ENCODE assay signal across 8 cellular contexts in the genomic region with DNA sequence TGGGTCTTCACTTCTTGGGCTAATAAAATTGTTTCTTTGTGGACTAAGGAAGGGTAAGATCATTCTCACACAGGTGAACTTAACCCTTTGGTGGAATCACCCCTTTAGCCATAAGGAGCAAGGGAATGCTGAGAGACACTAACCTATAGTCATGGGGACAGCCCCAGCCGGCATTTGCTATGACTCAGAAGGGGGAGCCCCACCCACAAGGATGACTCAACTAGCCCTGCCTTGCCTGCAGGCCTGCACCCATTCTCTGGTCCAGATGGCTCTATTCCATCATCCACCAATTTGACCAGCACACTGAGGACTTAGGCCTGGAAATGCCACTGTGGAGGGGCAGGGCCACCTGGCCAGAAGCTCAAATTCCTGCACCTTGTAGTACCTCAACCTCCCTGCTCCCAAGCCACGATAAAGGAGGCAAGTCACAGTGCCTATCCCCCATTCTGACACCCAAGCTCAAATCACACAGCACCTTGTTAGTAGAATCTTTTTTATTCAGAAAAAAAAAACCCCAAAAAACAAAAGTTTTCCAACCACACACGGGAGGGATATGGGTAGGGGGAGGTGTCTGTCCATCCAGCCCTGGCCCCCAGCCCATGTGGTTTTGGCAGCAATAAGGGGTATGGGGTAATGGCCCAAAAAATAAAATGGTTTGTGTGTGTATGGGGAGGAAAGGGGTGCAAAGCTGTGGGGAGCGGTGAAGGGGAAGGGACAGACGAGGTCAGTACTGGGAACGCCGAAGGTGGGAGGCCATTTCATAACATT. TPM values are rescaled to one million over a fixed set of nuclear protein-coding genes. Genes with fewer than 3 reads are reported as not detected.
A peak's percentile ranks its signal among the peaks of the same experiment; 100 is the strongest.
DNase-seq lines count a peak whose midpoint lies in the region; ATAC-seq, FAIRE-seq and TF ChIP-seq lines count a peak whose summit lies in the region.

No MANE protein-coding gene starts in this region.

- H3K9me3 ChIP-seq in A549 (no peaks in the 10 kb centered on the region), PC-3 (ENCODE audit: low read length) (no peaks in the 10 kb centered on the region), upper lobe of left lung (no peaks in the 10 kb centered on the region)

- H3F3A ChIP-seq in PC-3 (ENCODE audit: low read length, unreplicated experiment) = no peaks in the 10 kb centered on the region

- ATAC-seq in A549 = peak; percentile 13 to 30; a peak in 4 of 6 replicates
- peak; percentile 15 for ATAC-seq in GM21423 (IDR thresholded peaks at IDR 0.05; ENCODE audit: unreplicated experiment)
- peak; percentile 27 for ATAC-seq in PC-3
- ATAC-seq in upper lobe of left lung (ENCODE audit: low FRiP score in 2 of 2) = peak; percentile 44 to 49
- ATAC-seq in GM18907 (IDR thresholded peaks at IDR 0.05; ENCODE audit: unreplicated experiment) = no peak

- DNase-seq in A549 (ENCODE audit: low read depth in 1 of 2, low spot score in 1 of 2) (peak; percentile 89 to 97), PC-3 (peak; percentile 93), foreskin fibroblast (peak; percentile 93 to 97), pons (ENCODE audit: low spot score) (peak; percentile 36), upper lobe of left lung (peak in 1 of 2 donors; percentile 90)
- peak; percentile 79 for DNase-seq in activated T-helper 1 cell treated with anti-CD3 and anti-CD28 coated beads, Interleukin-12 subunit alpha, Interleukin-12 subunit beta, Interleukin-2, Interleukin-4 antibody, amounts not matched to agents 30 ng/mL and 10 ng/mL and 1 ng/mL, durations not matched to agents 14 hours and 24 hours and 36 hours (ENCODE audit: low spot score)

- H3K4me3 ChIP-seq in A549 (peak overlapping the region; percentile 98), PC-3 (ENCODE audit: low read length) (peak overlapping the region; percentile 90), foreskin fibroblast (ENCODE audit: low read depth in 1 of 2, low read length in 2 of 2) (peak overlapping the region; percentile 94 to 99), upper lobe of left lung (peak overlapping the region; percentile 1 to 100 (median 96))

- no peak for TF ChIP-seq EP300 in A549 (IDR thresholded peaks at IDR 0.05)
- TF ChIP-seq EP300 in upper lobe of left lung (IDR thresholded peaks at IDR 0.05) = no peak

- FAIRE-seq in A549 (lab: Jason Lieb, UNC) = peak; percentile 81

- H3K27ac ChIP-seq in A549 = peak overlapping the region; percentile 99
- H3K27ac ChIP-seq in PC-3 (ENCODE audit: low read length) = peak overlapping the region; percentile 74
- peak overlapping the region; percentile 97 to 100 (median 98) for H3K27ac ChIP-seq in upper lobe of left lung

- peaks cover 82% of the 10 kb centered on the region for H3K79me2 ChIP-seq in PC-3 (ENCODE audit: low read length)

- H3K4me2 ChIP-seq in A549 (peak overlapping the region; percentile 99), PC-3 (ENCODE audit: low read length) (peak overlapping the region; percentile 98)

- peaks cover 26% of the 10 kb centered on the region for H4K20me1 ChIP-seq in PC-3 (ENCODE audit: low read length)

- peaks cover 66% of the 10 kb centered on the region for H3K4me1 Mint-ChIP-seq in activated T-helper 1 cell treated with anti-CD3 and anti-CD28 coated beads, Interleukin-12 subunit alpha, Interleukin-12 subunit beta, Interleukin-2, Interleukin-4 antibody, amounts not matched to agents 30 ng/mL and 10 ng/mL and 1 ng/mL, durations not matched to agents 14 hours and 24 hours and 36 hours (ENCODE audit: low read depth)

- no peaks in the 10 kb centered on the region for H3K9me3 Mint-ChIP-seq in activated T-helper 1 cell treated with anti-CD3 and anti-CD28 coated beads, Interleukin-12 subunit alpha, Interleukin-12 subunit beta, Interleukin-2, Interleukin-4 antibody, amounts not matched to agents 30 ng/mL and 10 ng/mL and 1 ng/mL, durations not matched to agents 14 hours and 24 hours and 36 hours

- H3K36me3 Mint-ChIP-seq in activated T-helper 1 cell treated with anti-CD3 and anti-CD28 coated beads, Interleukin-12 subunit alpha, Interleukin-12 subunit beta, Interleukin-2, Interleukin-4 antibody, amounts not matched to agents 30 ng/mL and 10 ng/mL and 1 ng/mL, durations not matched to agents 14 hours and 24 hours and 36 hours (ENCODE audit: low read depth) = peaks cover 58% of the 10 kb centered on the region

- no peaks in the 10 kb centered on the region for H3K9me2 ChIP-seq in PC-3 (replicated peaks; ENCODE audit: low read length)

- BruUV-seq in PC-3 (replicated peaks; lab: Mats Ljungman, UMichigan) = no TSS peak

- H3K4me3 Mint-ChIP-seq in activated T-helper 1 cell treated with anti-CD3 and anti-CD28 coated beads, Interleukin-12 subunit alpha, Interleukin-12 subunit beta, Interleukin-2, Interleukin-4 antibody, amounts not matched to agents 30 ng/mL and 10 ng/mL and 1 ng/mL, durations not matched to agents 14 hours and 24 hours and 36 hours = peak overlapping the region; percentile 100

- peaks cover 28% of the 10 kb centered on the region for H3K36me3 ChIP-seq in PC-3 (ENCODE audit: low read depth, low read length)
- H3K36me3 ChIP-seq in upper lobe of left lung = peaks cover 10 to 48% (median 42%) of the 10 kb centered on the region in 4 donors

- H3K27me3 Mint-ChIP-seq in activated T-helper 1 cell treated with anti-CD3 and anti-CD28 coated beads, Interleukin-12 subunit alpha, Interleukin-12 subunit beta, Interleukin-2, Interleukin-4 antibody, amounts not matched to agents 30 ng/mL and 10 ng/mL and 1 ng/mL, durations not matched to agents 14 hours and 24 hours and 36 hours (ENCODE audit: insufficient read depth) = peaks cover 2% of the 10 kb centered on the region

- CTCF ChIA-PET in A549 (lab: Yijun Ruan, JAX) = interaction anchor here (0.6 to 3.7 kb wide), 4 partner anchors 17 to 88 kb away, joined by 3 to 17 read pairs (median 8); partner anchors contain the start of gene CAMTA2
- CTCF ChIA-PET in PC-3 (lab: Charles Lee) = no interaction called here

- WGBS in A549 (ENCODE audit: missing lambda C conversion rate) = 14% methylated on average over 7 of the region's 7 CpGs
- whole genome bisulfite sequencing in upper lobe of left lung, 2 donors = 36 to 39% methylated on average over 7 of the region's 7 CpGs

- TF ChIP-seq RAD21 in A549 (conservative IDR thresholded peaks at IDR 0.05 in 1 of 2, IDR thresholded peaks at IDR 0.05 in 1 of 2) = no peak

- intact Hi-C loops in PC-3 (cut with micrococcal nuclease) = no loop called here
- intact Hi-C loops in activated T-helper 1 cell treated with anti-CD3 and anti-CD28 coated beads, Interleukin-12 subunit alpha, Interleukin-12 subunit beta, Interleukin-2, Interleukin-4 antibody, amounts not matched to agents 30 ng/mL and 10 ng/mL and 1 ng/mL, durations not matched to agents 14 hours and 24 hours and 36 hours (cut with micrococcal nuclease) = loop anchor here (5.0 kb wide), 2 partner anchors 113 to 472 kb away; partner anchors contain the start of genes MINK1 and NUP88

- H3K27ac Mint-ChIP-seq in activated T-helper 1 cell treated with anti-CD3 and anti-CD28 coated beads, Interleukin-12 subunit alpha, Interleukin-12 subunit beta, Interleukin-2, Interleukin-4 antibody, amounts not matched to agents 30 ng/mL and 10 ng/mL and 1 ng/mL, durations not matched to agents 14 hours and 24 hours and 36 hours = peak overlapping the region; percentile 94

- peak overlapping the region; percentile 36; the same call in 1 of the 2 replicates for H3K9ac ChIP-seq in PC-3 (ENCODE audit: low read length)

- TF ChIP-seq POLR2A in A549 (IDR thresholded peaks at IDR 0.05; ENCODE audit: low read length) (no peak), upper lobe of left lung (IDR thresholded peaks at IDR 0.05) (peak in 1 of 4 donors; percentile 12)

- POLR2A ChIA-PET in A549 (lab: Yijun Ruan, JAX) (interaction anchor here (5.3 kb wide), 1 partner anchor 22 kb away, joined by 67 read pairs; the partner anchor contains the start of gene SPAG7), PC-3 (lab: Charles Lee; ENCODE audit: unreplicated experiment) (interaction anchor here (0.5 to 0.6 kb wide), 2 partner anchors 18 to 21 kb away, joined by 3 read pairs; no protein-coding TSS in a partner anchor)

- H3K27me3 ChIP-seq in PC-3 (ENCODE audit: low read length) (no peaks in the 10 kb centered on the region), upper lobe of left lung (no peaks in the 10 kb centered on the region)

- TF ChIP-seq CTCF in A549 (IDR thresholded peaks at IDR 0.05) (no peak), PC-3 (conservative IDR thresholded peaks at IDR 0.05; ENCODE audit: low read depth, low read length) (no peak), foreskin fibroblast (IDR thresholded peaks at IDR 0.05; ENCODE audit: low read depth, low read length) (no peak), upper lobe of left lung (IDR thresholded peaks at IDR 0.05) (no peak)

- H3K4me1 ChIP-seq in A549 (peaks cover 55% of the 10 kb centered on the region), PC-3 (ENCODE audit: insufficient read depth, low read length) (peaks cover 32% of the 10 kb centered on the region), upper lobe of left lung (peaks cover 55 to 75% (median 64%) of the 10 kb centered on the region in 4 donors)

- no peak overlapping the region for H2AFZ ChIP-seq in PC-3 (ENCODE audit: low read length)

RNA-seq across cellular contexts. Expression of gene PFN1, which starts 3.0 kb away (rescaled TPM):
- polyA plus RNA-seq in A549 (2011; rRNA removed) (1,417 and 1,732 TPM in 2 replicates), A549 (2017; fragmentation: RNase III; extraction: RNeasy Plus Mini Kit Qiagen cat#74134 plus additional on column Dnase treatment) (3,195 to 3,341 TPM (median 3,230 TPM) in 3 replicates)
- polyA plus RNA-seq in A549 (2012; cell fraction: cytosol; rRNA removed) = 3,514 and 3,904 TPM in 2 replicates
- polyA plus RNA-seq in A549 (2012; cell fraction: nucleus; rRNA removed) = 1,698 and 2,342 TPM in 2 replicates
- polyA minus RNA-seq in A549 (2011; rRNA and poly(A)+ RNA removed) = 1,279 and 1,360 TPM in 2 replicates
- total RNA-seq in PC-3 (2014; rRNA removed) (1,914 and 2,339 TPM in 2 replicates), upper lobe of left lung (100 to 1,000 TPM; 403 to 814 (median 641) TPM)
- total RNA-seq in activated T-helper 1 cell treated with anti-CD3 and anti-CD28 coated beads, Interleukin-12 subunit alpha, Interleukin-12 subunit beta, Interleukin-2, Interleukin-4 antibody, amounts not matched to agents 30 ng/mL and 10 ng/mL and 1 ng/mL, durations not matched to agents 14 hours and 24 hours and 36 hours = 1,423 and 1,429 TPM in 2 replicates

RNA-seq across cellular contexts. Expression of gene RNF167, which starts 5.3 kb away (rescaled TPM):
- polyA plus RNA-seq in A549 (2011; rRNA removed) (98.7 and 110 TPM in 2 replicates), A549 (2017; fragmentation: RNase III; extraction: RNeasy Plus Mini Kit Qiagen cat#74134 plus additional on column Dnase treatment) (83.9 to 93.7 TPM (median 86.4 TPM) in 3 replicates)
- 99.0 and 115 TPM in 2 replicates for polyA plus RNA-seq in A549 (2012; cell fraction: cytosol; rRNA removed)
- 101 and 111 TPM in 2 replicates for polyA plus RNA-seq in A549 (2012; cell fraction: nucleus; rRNA removed)
- polyA minus RNA-seq in A549 (2011; rRNA and poly(A)+ RNA removed) = 92.2 and 126 TPM in 2 replicates
- total RNA-seq in PC-3 (2014; rRNA removed) (37.8 and 43.1 TPM in 2 replicates), upper lobe of left lung (100 to 1,000 TPM in 2 of 6 donors, 10 to 100 TPM in 4; 41.9 to 130 (median 72.9) TPM)
- total RNA-seq in activated T-helper 1 cell treated with anti-CD3 and anti-CD28 coated beads, Interleukin-12 subunit alpha, Interleukin-12 subunit beta, Interleukin-2, Interleukin-4 antibody, amounts not matched to agents 30 ng/mL and 10 ng/mL and 1 ng/mL, durations not matched to agents 14 hours and 24 hours and 36 hours = 138 and 140 TPM in 2 replicates

RNA-seq across cellular contexts. Expression of gene SLC25A11, which starts 5.5 kb away (rescaled TPM):
- 60.2 and 64.4 TPM in 2 replicates for polyA plus RNA-seq in A549 (2011; rRNA removed)
- polyA plus RNA-seq in A549 (2012; cell fraction: cytosol; rRNA removed) = 141 and 164 TPM in 2 replicates
- 186 and 187 TPM in 2 replicates for polyA plus RNA-seq in A549 (2012; cell fraction: nucleus; rRNA removed)
- 64.4 to 69.2 TPM (median 67.9 TPM) in 3 replicates for polyA plus RNA-seq in A549 (2017; fragmentation: RNase III; extraction: RNeasy Plus Mini Kit Qiagen cat#74134 plus additional on column Dnase treatment)
- polyA minus RNA-seq in A549 (2011; rRNA and poly(A)+ RNA removed) = 72.7 and 84.1 TPM in 2 replicates
- 64.3 and 72.1 TPM in 2 replicates for total RNA-seq in PC-3 (2014; rRNA removed)
- total RNA-seq in activated T-helper 1 cell treated with anti-CD3 and anti-CD28 coated beads, Interleukin-12 subunit alpha, Interleukin-12 subunit beta, Interleukin-2, Interleukin-4 antibody, amounts not matched to agents 30 ng/mL and 10 ng/mL and 1 ng/mL, durations not matched to agents 14 hours and 24 hours and 36 hours = 111 and 116 TPM in 2 replicates
- 10 to 100 TPM; 37.5 to 69.2 (median 47.9) TPM for total RNA-seq in upper lobe of left lung

RNA-seq across cellular contexts. Expression of gene ENO3, which starts 5.6 kb away (rescaled TPM):
- polyA plus RNA-seq in A549 (2011; rRNA removed) (52.5 and 53.5 TPM in 2 replicates), A549 (2017; fragmentation: RNase III; extraction: RNeasy Plus Mini Kit Qiagen cat#74134 plus additional on column Dnase treatment) (79.0 to 109 TPM (median 102 TPM) in 3 replicates)
- 56.8 and 60.6 TPM in 2 replicates for polyA plus RNA-seq in A549 (2012; cell fraction: cytosol; rRNA removed)
- 195 and 252 TPM in 2 replicates for polyA plus RNA-seq in A549 (2012; cell fraction: nucleus; rRNA removed)
- polyA minus RNA-seq in A549 (2011; rRNA and poly(A)+ RNA removed) = 35.8 and 39.2 TPM in 2 replicates
- total RNA-seq in PC-3 (2014; rRNA removed) (2.4 and 7.5 TPM in 2 replicates), upper lobe of left lung (10 to 100 TPM in 3 of 6 donors, 1 to 10 TPM in 3; 4.3 to 49.2 (median 10.6) TPM)
- total RNA-seq in activated T-helper 1 cell treated with anti-CD3 and anti-CD28 coated beads, Interleukin-12 subunit alpha, Interleukin-12 subunit beta, Interleukin-2, Interleukin-4 antibody, amounts not matched to agents 30 ng/mL and 10 ng/mL and 1 ng/mL, durations not matched to agents 14 hours and 24 hours and 36 hours = 42.5 and 44.5 TPM in 2 replicates

RNA-seq across cellular contexts. Expression of gene GP1BA, which starts 13.3 kb away (rescaled TPM):
- polyA plus RNA-seq in A549 (2011; rRNA removed) = not detected in 2 replicates
- not detected in 2 replicates for polyA plus RNA-seq in A549 (2012; cell fraction: cytosol; rRNA removed)
- polyA plus RNA-seq in A549 (2012; cell fraction: nucleus; rRNA removed) = not detected in 2 replicates
- polyA plus RNA-seq in A549 (2017; fragmentation: RNase III; extraction: RNeasy Plus Mini Kit Qiagen cat#74134 plus additional on column Dnase treatment) = not detected in 3 replicates
- not detected in 2 replicates for polyA minus RNA-seq in A549 (2011; rRNA and poly(A)+ RNA removed)
- total RNA-seq in PC-3 (2014; rRNA removed) = not detected in 2 replicates
- total RNA-seq in activated T-helper 1 cell treated with anti-CD3 and anti-CD28 coated beads, Interleukin-12 subunit alpha, Interleukin-12 subunit beta, Interleukin-2, Interleukin-4 antibody, amounts not matched to agents 30 ng/mL and 10 ng/mL and 1 ng/mL, durations not matched to agents 14 hours and 24 hours and 36 hours = not detected in 2 replicates
- total RNA-seq in upper lobe of left lung = 1 to 10 TPM in 1 of 6 donors, under 1 TPM in 4, not detected in 1; 0.23 to 1.4 (median 0.59) TPM
